Comparison of ENCODE assay signal across 22 cellular contexts in genomic region chr12:49618576-49618975, GRCh38.
"Had no signal": no experiment of that assay in that cellular context is flagged by ENCODE, and none has a peak within 500 bp of the region (broad histone marks: within the 10 kb centered on the region; RNA-seq: fewer than 3 reads in every experiment).

No MANE protein-coding gene starts in this region.

- H3K4me2 ChIP-seq: KMS-11, SK-N-SH had no signal

- H3K9me2 ChIP-seq: SK-N-SH had no signal

- DNase-seq: Kasumi-1, MM.1S, NCI-H1092 treated with DMSO at 0.1 percent for 48 hours, NCI-H1436, NCI-H187, NCI-H2029, NCI-H2081 treated with DMSO at 0.1 percent for 48 hours, NCI-H2171, NCI-H226, NCI-H446, NCI-H510A, NCI-H524 treated with DMSO at 0.1 percent for 48 hours, NCI-H774, SHP77, SK-N-SH, SW 1271 had no signal

- ATAC-seq: K562, Panc1 had no signal

- H3K9me3 Mint-ChIP-seq: IgD-negative memory B cell had no signal

- H3K36me3 Mint-ChIP-seq: IgD-negative memory B cell had no signal

- H3K4me3 ChIP-seq: K562 had no signal

- H3K9ac ChIP-seq: KMS-11, SK-N-SH had no signal

- H3K27ac ChIP-seq: HL-60, KMS-11, RWPE1 had no signal
